13 cellular contexts compared by ENCODE assay signal in the genomic region with DNA sequence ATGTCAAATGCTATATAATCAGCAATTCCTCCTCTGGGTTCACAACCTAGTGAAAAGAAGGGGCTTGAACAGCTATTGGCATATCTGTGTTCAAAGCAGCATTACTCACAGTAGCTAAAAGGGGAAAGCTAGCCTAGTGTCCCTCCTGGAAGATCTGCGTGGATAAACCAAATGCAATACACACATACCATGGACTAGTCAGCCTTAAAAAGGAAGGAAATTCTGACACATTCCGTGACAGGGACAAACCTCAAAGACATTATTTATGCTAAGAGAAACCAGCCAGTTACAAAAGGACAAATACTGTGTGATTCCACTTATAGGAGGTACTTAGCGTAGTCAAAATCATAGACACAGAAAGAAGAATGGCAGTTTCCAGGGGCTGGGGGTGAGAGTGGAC.
DNase-seq lines count a peak whose midpoint lies in the region; ATAC-seq and TF ChIP-seq lines count a peak whose summit lies in the region.
"Had no signal": no experiment of that assay in that cellular context is flagged by ENCODE, and none has a peak within 500 bp of the region (broad histone marks: within the 10 kb centered on the region; RNA-seq: fewer than 3 reads in every experiment).

No MANE protein-coding gene starts in this region.

- peaks cover 87% of the 10 kb centered on the region for H3K4me1 Mint-ChIP-seq in CD14-positive monocyte
- H3K4me1 Mint-ChIP-seq in activated T-helper 2 cell treated with anti-CD3 and anti-CD28 coated beads, Interferon-gamma antibody, Interleukin-2, Interleukin-4, amounts not matched to agents 10 μg/mL and 5 μg/mL and 100 μg/mL, durations not matched to agents 14 hours and 24 hours and 36 hours (ENCODE audit: low read depth) = peaks cover 49% of the 10 kb centered on the region

- intact Hi-C loops in CD14-positive monocyte (cut with micrococcal nuclease) = loop anchor here in 1 of 2 donors (5.0 kb wide), 2 partner anchors 37 to 67 kb away; no protein-coding TSS in a partner anchor
- intact Hi-C loops in activated T-helper 2 cell treated with anti-CD3 and anti-CD28 coated beads, Interferon-gamma antibody, Interleukin-2, Interleukin-4, amounts not matched to agents 10 μg/mL and 5 μg/mL and 100 μg/mL, durations not matched to agents 14 hours and 24 hours and 36 hours (cut with micrococcal nuclease) = loop anchor here (5.0 kb wide), 1 partner anchor 38 kb away; no protein-coding TSS in a partner anchor

- peak overlapping the region; percentile 74 to 75 for H3K4me3 Mint-ChIP-seq in CD14-positive monocyte
- H3K4me3 Mint-ChIP-seq in activated T-helper 2 cell treated with anti-CD3 and anti-CD28 coated beads, Interferon-gamma antibody, Interleukin-2, Interleukin-4, amounts not matched to agents 10 μg/mL and 5 μg/mL and 100 μg/mL, durations not matched to agents 14 hours and 24 hours and 36 hours (ENCODE audit: low read depth) = peak overlapping the region; percentile 3
- H3K4me3 Mint-ChIP-seq: activated CD4-positive, alpha-beta memory T cell treated with anti-CD3 and anti-CD28 coated beads for 36 hours; activated naive CD8-positive, alpha-beta T cell had no signal

- H3K9ac ChIP-seq in mucosa of rectum (ENCODE audit: low read depth in 1 of 2, low read length in 2 of 2) = no peak overlapping the region

- H3K4me3 ChIP-seq in HL-60 (replicated peaks; ENCODE audit: insufficient read depth, low read length) (no peak overlapping the region), mucosa of rectum (ENCODE audit: low read length in 2 of 2) (no peak overlapping the region)

- TF ChIP-seq CTCF in CD14-positive monocyte (IDR thresholded peaks at IDR 0.05) = no peak
- TF ChIP-seq CTCF in HL-60 (IDR thresholded peaks at IDR 0.05; ENCODE audit: insufficient read depth, low read length) = no peak

- DNase-seq in CD14-positive monocyte (ENCODE audit: low spot score) (peak; percentile 66), HL-60 (ENCODE audit: low read depth in 1 of 2, low spot score in 1 of 2) (peak in 1 of 2 experiments; percentile 64), NCI-H2107 (lab: John Stamatoyannopoulos, UW) (no peak), hepatic stellate cell (ENCODE audit: low spot score) (no peak), ecto neural progenitor cell (ENCODE audit: low spot score) (no peak)
- DNase-seq in activated T-helper 2 cell treated with anti-CD3 and anti-CD28 coated beads, Interferon-gamma antibody, Interleukin-2, Interleukin-4, amounts not matched to agents 10 μg/mL and 5 μg/mL and 100 μg/mL, durations not matched to agents 14 hours and 24 hours and 36 hours (ENCODE audit: low spot score) = no peak
- DNase-seq: activated CD4-positive, alpha-beta memory T cell treated with anti-CD3 and anti-CD28 coated beads for 36 hours; Caco-2; hypothalamus; NCI-H748 treated with DMSO at 0.1 percent for 48 hours had no signal

- H3K36me3 Mint-ChIP-seq in CD14-positive monocyte = peaks cover 5 to 14% of the 10 kb centered on the region in 2 donors
- H3K36me3 Mint-ChIP-seq in activated T-helper 2 cell treated with anti-CD3 and anti-CD28 coated beads, Interferon-gamma antibody, Interleukin-2, Interleukin-4, amounts not matched to agents 10 μg/mL and 5 μg/mL and 100 μg/mL, durations not matched to agents 14 hours and 24 hours and 36 hours (ENCODE audit: low read depth) = peaks cover 6% of the 10 kb centered on the region
- H3K36me3 Mint-ChIP-seq: activated CD4-positive, alpha-beta memory T cell treated with anti-CD3 and anti-CD28 coated beads for 36 hours; activated naive CD8-positive, alpha-beta T cell had no signal

- H3K27ac Mint-ChIP-seq in CD14-positive monocyte = peak overlapping the region; percentile 94 to 100 (median 98)
- H3K27ac Mint-ChIP-seq in activated T-helper 2 cell treated with anti-CD3 and anti-CD28 coated beads, Interferon-gamma antibody, Interleukin-2, Interleukin-4, amounts not matched to agents 10 μg/mL and 5 μg/mL and 100 μg/mL, durations not matched to agents 14 hours and 24 hours and 36 hours = peak overlapping the region; percentile 40
- H3K27ac Mint-ChIP-seq: activated CD4-positive, alpha-beta memory T cell treated with anti-CD3 and anti-CD28 coated beads for 36 hours; activated naive CD8-positive, alpha-beta T cell had no signal

- H3K27me3 ChIP-seq in HL-60 (ENCODE audit: insufficient read depth, poor library complexity, severe bottlenecking) = no peaks in the 10 kb centered on the region
- H3K27me3 ChIP-seq in mucosa of rectum (ENCODE audit: control insufficient read depth in 2 of 2, insufficient read depth in 2 of 2, low read length in 2 of 2) = no peaks in the 10 kb centered on the region

- peak overlapping the region; percentile 59 for H3K27ac ChIP-seq in HL-60 (replicated peaks)
- peak overlapping the region; percentile 2 to 29 for H3K27ac ChIP-seq in mucosa of rectum (ENCODE audit: low read depth in 2 of 2, low read length in 2 of 2)

- no peaks in the 10 kb centered on the region for H3K36me3 ChIP-seq in mucosa of rectum (ENCODE audit: control insufficient read depth in 2 of 2, insufficient read depth in 2 of 2, low read length in 2 of 2)

- ATAC-seq in HG03045 (IDR thresholded peaks at IDR 0.05; ENCODE audit: unreplicated experiment) = no peak

- peaks cover 15% of the 10 kb centered on the region in 2 donors for H3K4me1 ChIP-seq in mucosa of rectum (ENCODE audit: control insufficient read depth in 2 of 2, insufficient read depth in 2 of 2, low read length in 2 of 2)
- H3K4me1 ChIP-seq: Caco-2 had no signal

- peaks cover 0 to 2% (median 0%) of the 10 kb centered on the region in 3 donors for H3K27me3 Mint-ChIP-seq in CD14-positive monocyte (ENCODE audit: low read depth in 3 of 3)
- no peaks in the 10 kb centered on the region for H3K27me3 Mint-ChIP-seq in activated T-helper 2 cell treated with anti-CD3 and anti-CD28 coated beads, Interferon-gamma antibody, Interleukin-2, Interleukin-4, amounts not matched to agents 10 μg/mL and 5 μg/mL and 100 μg/mL, durations not matched to agents 14 hours and 24 hours and 36 hours (ENCODE audit: low read depth)
- H3K27me3 Mint-ChIP-seq: activated CD4-positive, alpha-beta memory T cell treated with anti-CD3 and anti-CD28 coated beads for 36 hours; activated naive CD8-positive, alpha-beta T cell had no signal

- no peaks in the 10 kb centered on the region for H3K9me3 ChIP-seq in mucosa of rectum (ENCODE audit: control insufficient read depth in 2 of 2, low read length in 2 of 2)
- H3K9me3 ChIP-seq: Caco-2 had no signal

- no peaks in the 10 kb centered on the region for H3K9me3 Mint-ChIP-seq in CD14-positive monocyte
- no peaks in the 10 kb centered on the region for H3K9me3 Mint-ChIP-seq in activated T-helper 2 cell treated with anti-CD3 and anti-CD28 coated beads, Interferon-gamma antibody, Interleukin-2, Interleukin-4, amounts not matched to agents 10 μg/mL and 5 μg/mL and 100 μg/mL, durations not matched to agents 14 hours and 24 hours and 36 hours
- H3K9me3 Mint-ChIP-seq: activated CD4-positive, alpha-beta memory T cell treated with anti-CD3 and anti-CD28 coated beads for 36 hours had no signal
